In genomic region chr10:7045891-7046599, GRCh38 we compare ENCODE assay signal across 8 cellular contexts.
A peak's percentile ranks its signal among the peaks of the same experiment; 100 is the strongest.
DNase-seq lines count a peak whose midpoint lies in the region; ATAC-seq and TF ChIP-seq lines count a peak whose summit lies in the region.

No MANE protein-coding gene starts in this region.

- TF ChIP-seq CTCF in HL-60 (IDR thresholded peaks at IDR 0.05; ENCODE audit: insufficient read depth, low read length) (no peak), omental fat pad (IDR thresholded peaks at IDR 0.05) (no peak)

- H3K4me3 ChIP-seq in HL-60 (replicated peaks; ENCODE audit: insufficient read depth, low read length) = no peak overlapping the region

- peak overlapping the region; percentile 86 for H3K27ac ChIP-seq in HL-60 (replicated peaks)

- ATAC-seq in GM18499 (IDR thresholded peaks at IDR 0.05; ENCODE audit: insufficient read depth, unreplicated experiment) (peak; percentile 61), GM21423 (IDR thresholded peaks at IDR 0.05; ENCODE audit: unreplicated experiment) (peak; percentile 74), omental fat pad (ENCODE audit: low FRiP score) (no peak), sciatic nerve (no peak)

- intact Hi-C loops in sciatic nerve (cut with DNase I) = no loop called here

- peak; percentile 89 to 90 for DNase-seq in HL-60 (ENCODE audit: low read depth in 1 of 2, low spot score in 1 of 2)
- DNase-seq in globus pallidus (ENCODE audit: low spot score) = peak; percentile 29
- no peak for DNase-seq in activated T-cell treated with anti-CD3 and anti-CD28 coated beads, Interleukin-2, amount 50 U/mL, for 1 hour
- DNase-seq in H4 (ENCODE audit: low spot score) = no peak
- no peak for DNase-seq in omental fat pad (ENCODE audit: low spot score)
- DNase-seq in sciatic nerve (ENCODE audit: low spot score) = no peak

- no peaks in the 10 kb centered on the region for H3K27me3 ChIP-seq in HL-60 (ENCODE audit: insufficient read depth, poor library complexity, severe bottlenecking)

Comparison
In these comparisons a context has a peak if more than half of its experiments do, and no peak if none do; other contexts are left out.
1. ATAC-seq: peak in GM18499 (single experiment) and GM21423 (single experiment); none in omental fat pad (single experiment) and sciatic nerve (single experiment).
2. DNase-seq: peak in HL-60 (2 of 2) and globus pallidus (single experiment); none in activated T-cell treated with anti-CD3 and anti-CD28 coated beads, Interleukin-2, amount 50 U/mL, for 1 hour (single experiment), H4 (single experiment), omental fat pad (single experiment) and sciatic nerve (single experiment).